ENCODE assay signal across 8 cellular contexts in genomic region chr17:40062347-40063033, GRCh38. TPM values are rescaled to one million over a fixed set of nuclear protein-coding genes. Genes with fewer than 3 reads are reported as not detected.
A peak's percentile ranks its signal among the peaks of the same experiment; 100 is the strongest.
DNase-seq lines count a peak whose midpoint lies in the region; ATAC-seq and TF ChIP-seq lines count a peak whose summit lies in the region.

A gene with protein sequence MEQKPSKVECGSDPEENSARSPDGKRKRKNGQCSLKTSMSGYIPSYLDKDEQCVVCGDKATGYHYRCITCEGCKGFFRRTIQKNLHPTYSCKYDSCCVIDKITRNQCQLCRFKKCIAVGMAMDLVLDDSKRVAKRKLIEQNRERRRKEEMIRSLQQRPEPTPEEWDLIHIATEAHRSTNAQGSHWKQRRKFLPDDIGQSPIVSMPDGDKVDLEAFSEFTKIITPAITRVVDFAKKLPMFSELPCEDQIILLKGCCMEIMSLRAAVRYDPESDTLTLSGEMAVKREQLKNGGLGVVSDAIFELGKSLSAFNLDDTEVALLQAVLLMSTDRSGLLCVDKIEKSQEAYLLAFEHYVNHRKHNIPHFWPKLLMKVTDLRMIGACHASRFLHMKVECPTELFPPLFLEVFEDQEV (plus strand): TSS chr17:40062965. CDS start chr17:40074489, 11,524 bp downstream.

- TF ChIP-seq CTCF in neural progenitor cell (IDR thresholded peaks at IDR 0.05) (no peak), thyroid gland (IDR thresholded peaks at IDR 0.05) (peak in 2 of 6 experiments; percentile 3 to 33)

- H3K27ac ChIP-seq in neural progenitor cell (no peak within 1 kb of the TSS), thyroid gland (peak within 1 kb of the TSS; percentile 95 to 98 (median 98))

- H3K4me3 ChIP-seq in neural progenitor cell: peak within 1 kb of the TSS; percentile 98
- peak within 1 kb of the TSS; percentile 94 to 99 (median 97) for H3K4me3 ChIP-seq in thyroid gland (replicated peaks in 1 of 3)

- H3K27ac Mint-ChIP-seq in activated naive CD4-positive, alpha-beta T cell treated with anti-CD3 and anti-CD28 coated beads for 36 hours: no peak within 1 kb of the TSS
- H3K27ac Mint-ChIP-seq in neural progenitor cell: peak within 1 kb of the TSS; percentile 66

- H3K9me3 ChIP-seq in neural progenitor cell (ENCODE audit: low read depth) (no peaks in the 10 kb centered on the region), thyroid gland (no peaks in the 10 kb centered on the region)

- intact Hi-C loops in activated naive CD4-positive, alpha-beta T cell treated with anti-CD3 and anti-CD28 coated beads for 36 hours (cut with micrococcal nuclease): loop anchor here (1.0 to 2.0 kb wide), 2 partner anchors 24 to 49 kb away; no protein-coding TSS in a partner anchor
- intact Hi-C loops in thyroid gland (cut with DNase I): loop anchor here (5.0 to 10.0 kb wide), 2 partner anchors 35 to 102 kb away; no protein-coding TSS in a partner anchor

- H3K4me1 ChIP-seq in neural progenitor cell (peaks cover 39% of the 10 kb centered on the region), thyroid gland (peaks cover 27 to 38% of the 10 kb centered on the region in 2 donors)

- DNase-seq in NCI-H1436 (lab: John Stamatoyannopoulos, UW): peak; percentile 62
- no peak for DNase-seq in NCI-H1436 treated with DMSO at 0.1 percent for 48 hours (lab: John Stamatoyannopoulos, UW)
- DNase-seq in RPMI8226: peak; percentile 82
- peak; percentile 69 for DNase-seq in activated naive CD4-positive, alpha-beta T cell treated with anti-CD3 and anti-CD28 coated beads for 36 hours
- peak; percentile 84 for DNase-seq in germinal center (ENCODE audit: low spot score)
- DNase-seq in neural progenitor cell (ENCODE audit: low spot score): peak; percentile 90
- peak; percentile 76 to 80 for DNase-seq in thyroid gland

- H3K36me3 ChIP-seq in neural progenitor cell (no peaks in the 10 kb centered on the region), thyroid gland (no peaks in the 10 kb centered on the region)

- peak within 1 kb of the TSS; percentile 79 for H3K9ac ChIP-seq in neural progenitor cell

- CTCF ChIA-PET in activated naive CD4-positive, alpha-beta T cell treated with anti-CD3 and anti-CD28 coated beads for 36 hours (lab: Charles Lee): interaction anchor here (0.9 to 11.3 kb wide), 7 partner anchors 9 to 49 kb away, joined by 3 to 157 read pairs (median 4); partner anchors contain the start of gene NR1D1

- peak within 1 kb of the TSS; percentile 83 for H2AFZ ChIP-seq in neural progenitor cell (replicated peaks)

- H3K27me3 ChIP-seq in neural progenitor cell: peaks cover 11% of the 10 kb centered on the region
- no peaks in the 10 kb centered on the region for H3K27me3 ChIP-seq in thyroid gland

- ATAC-seq in HG03159 (IDR thresholded peaks at IDR 0.05; ENCODE audit: unreplicated experiment): peak; percentile 62

- H3K27me3 Mint-ChIP-seq in activated naive CD4-positive, alpha-beta T cell treated with anti-CD3 and anti-CD28 coated beads for 36 hours (ENCODE audit: low read depth): peaks cover 2% of the 10 kb centered on the region
- H3K27me3 Mint-ChIP-seq in neural progenitor cell (ENCODE audit: insufficient read depth, low read depth): peaks cover 14% of the 10 kb centered on the region

- H3K4me1 Mint-ChIP-seq in activated naive CD4-positive, alpha-beta T cell treated with anti-CD3 and anti-CD28 coated beads for 36 hours (ENCODE audit: low read depth): peaks cover 44% of the 10 kb centered on the region
- peaks cover 62% of the 10 kb centered on the region for H3K4me1 Mint-ChIP-seq in neural progenitor cell

- H3K36me3 Mint-ChIP-seq in activated naive CD4-positive, alpha-beta T cell treated with anti-CD3 and anti-CD28 coated beads for 36 hours (ENCODE audit: low read depth): no peaks in the 10 kb centered on the region
- H3K36me3 Mint-ChIP-seq in neural progenitor cell: no peaks in the 10 kb centered on the region

- TF ChIP-seq POLR2A in thyroid gland (IDR thresholded peaks at IDR 0.05): peak in 1 of 2 donors; percentile 58

- H3K4me3 Mint-ChIP-seq in activated naive CD4-positive, alpha-beta T cell treated with anti-CD3 and anti-CD28 coated beads for 36 hours: peak within 1 kb of the TSS; percentile 77
- H3K4me3 Mint-ChIP-seq in neural progenitor cell: peak within 1 kb of the TSS; percentile 95

- H3K4me2 ChIP-seq in neural progenitor cell: peak within 1 kb of the TSS; percentile 95

- 9 to 17% methylated on average over 13 to 16 of the region's 66 CpGs for WGBS in thyroid gland, 2 donors

- no peaks in the 10 kb centered on the region for H3K9me3 Mint-ChIP-seq in activated naive CD4-positive, alpha-beta T cell treated with anti-CD3 and anti-CD28 coated beads for 36 hours
- no peaks in the 10 kb centered on the region for H3K9me3 Mint-ChIP-seq in neural progenitor cell

- peaks cover 7% of the 10 kb centered on the region for H4K20me1 ChIP-seq in neural progenitor cell (ENCODE audit: low read depth)

- H3K79me2 ChIP-seq in neural progenitor cell (ENCODE audit: low read depth): peaks cover 18% of the 10 kb centered on the region

- peaks cover 22% of the 10 kb centered on the region for H3F3A ChIP-seq in neural progenitor cell (ENCODE audit: low read depth)

RNA-seq across cellular contexts. Expression of the gene that starts here (rescaled TPM):
- 10 to 100 TPM; 10.2 to 11.2 TPM for total RNA-seq in activated naive CD4-positive, alpha-beta T cell treated with anti-CD3 and anti-CD28 coated beads for 36 hours
- total RNA-seq in neural progenitor cell (ENCODE audit: low replicate concordance) (14.5 and 20.8 TPM in 2 replicates), thyroid gland (10 to 100 TPM; 34.0 to 52.9 (median 44.8) TPM)
